Comparison of ENCODE assay signal across 1 cellular context in genomic region chr3:72446406-72447058, GRCh38.
TF ChIP-seq lines count a peak whose summit lies in the region.

Gene RYBP, minus strand, starts transcription at chr3:72446621.

TF ChIP-seq in K562, 482 proteins besides CTCF, POLR2A, EP300 and RAD21 (continued from another document and continues in another):
- TF ChIP-seq MITF (IDR thresholded peaks at IDR 0.05) (no peak), FOXA3 (CRISPR knock-in tag; conservative IDR thresholded peaks at IDR 0.05 in 1 of 2, IDR thresholded peaks at IDR 0.05 in 1 of 2) (no peak), MTA1 (IDR thresholded peaks at IDR 0.05; ENCODE audit: borderline replicate concordance) (no peak), PTBP1 (IDR thresholded peaks at IDR 0.05; ENCODE audit: low read depth, low read length) (no peak), TEAD1 (CRISPR knock-in tag; IDR thresholded peaks at IDR 0.05) (peak in 1 of 2 experiments; percentile 18; a peak in 1 of 4 replicates), ZNF174 (CRISPR knock-in tag; IDR thresholded peaks at IDR 0.05) (no peak), HDAC2 (IDR thresholded peaks at IDR 0.05) (no peak; the same call in 1 of the 2 replicates), ZNF740 (CRISPR knock-in tag; IDR thresholded peaks at IDR 0.05) (peak; percentile 42; the same call in 1 of the 2 replicates), ZNF740 (tag; IDR thresholded peaks at IDR 0.05) (peak in 1 of 2 experiments; percentile 62; a peak in 1 of 4 replicates), EGR1 (conservative IDR thresholded peaks at IDR 0.05) (peak; percentile 32), KLF13 (tag; IDR thresholded peaks at IDR 0.05; ENCODE audit: borderline replicate concordance, low read depth) (no peak), CREB3L1 (IDR thresholded peaks at IDR 0.05; ENCODE audit: borderline replicate concordance, low read depth) (no peak), USF2 (CRISPR knock-in tag; IDR thresholded peaks at IDR 0.05) (no peak), ZFP36 (IDR thresholded peaks at IDR 0.05; ENCODE audit: low read depth, low read length, partially characterized antibody) (no peak), CREB3 (tag; conservative IDR thresholded peaks at IDR 0.05; ENCODE audit: low read depth) (no peak), CEBPG (CRISPR knock-in tag; IDR thresholded peaks at IDR 0.05) (no peak), CEBPG (tag; conservative IDR thresholded peaks at IDR 0.05 in 1 of 2, IDR thresholded peaks at IDR 0.05 in 1 of 2) (no peak), MXI1 (IDR thresholded peaks at IDR 0.05; ENCODE audit: low read depth, low read length) (no peak), TEAD2 (tag; IDR thresholded peaks at IDR 0.05) (no peak), PHF21A (IDR thresholded peaks at IDR 0.05; ENCODE audit: borderline replicate concordance, low read depth) (no peak), RERE (CRISPR knock-in tag; IDR thresholded peaks at IDR 0.05; ENCODE audit: borderline replicate concordance) (no peak), PCBP2 (IDR thresholded peaks at IDR 0.05; ENCODE audit: low read depth, low read length, poor library complexity, severe bottlenecking) (no peak), THAP12 (CRISPR knock-in tag; IDR thresholded peaks at IDR 0.05) (no peak), MED1 (CRISPR knock-in tag; IDR thresholded peaks at IDR 0.05; ENCODE audit: borderline replicate concordance) (no peak), ATF3 (IDR thresholded peaks at IDR 0.05) (no peak), ATF3 (CRISPR knock-in tag; conservative IDR thresholded peaks at IDR 0.05) (no peak), COPS2 (conservative IDR thresholded peaks at IDR 0.05) (no peak), CEBPB (tag; IDR thresholded peaks at IDR 0.05) (no peak), CTBP1 (IDR thresholded peaks at IDR 0.05; ENCODE audit: borderline replicate concordance) (no peak), SIN3A (IDR thresholded peaks at IDR 0.05; ENCODE audit: borderline replicate concordance in 2 of 2, control insufficient read depth in 1 of 2, low read depth in 2 of 2, low read length in 2 of 2) (peak in 1 of 2 experiments; percentile 23; a peak in 1 of 4 replicates), STAT6 (CRISPR knock-in tag; IDR thresholded peaks at IDR 0.05) (no peak), TSC22D4 (tag; IDR thresholded peaks at IDR 0.05) (no peak), TBL1XR1 (IDR thresholded peaks at IDR 0.05; ENCODE audit: low read length in 2 of 2) (no peak; a peak in 1 of 4 replicates), TAF1 (IDR thresholded peaks at IDR 0.05; ENCODE audit: control insufficient read depth, extremely low read depth, insufficient read depth, low read length, severe bottlenecking) (peak; percentile 59), MYC (IDR thresholded peaks at IDR 0.05; ENCODE audit: low read depth, low read length) (0 out of 2 replicates have a peak, but pooled peaks have one; percentile 6), MYC (CRISPR knock-in tag; IDR thresholded peaks at IDR 0.05; ENCODE audit: borderline replicate concordance, low read depth) (no peak), PCBP1 (IDR thresholded peaks at IDR 0.05; ENCODE audit: low read depth, low read length, poor library complexity, severe bottlenecking) (peak; percentile 19), NCOA4 (IDR thresholded peaks at IDR 0.05; ENCODE audit: partially characterized antibody) (no peak), ZNF766 (CRISPR knock-in tag; conservative IDR thresholded peaks at IDR 0.05) (no peak), ZNF436 (CRISPR knock-in tag; IDR thresholded peaks at IDR 0.05) (no peak), U2AF1 (optimal IDR thresholded peaks at IDR 0.05; ENCODE audit: low read depth, low read length) (no peak), MCM5 (IDR thresholded peaks at IDR 0.05; ENCODE audit: low read depth) (no peak), POLR2B (IDR thresholded peaks at IDR 0.05; ENCODE audit: low read depth, partially characterized antibody) (no peak), ILF3 (IDR thresholded peaks at IDR 0.05; ENCODE audit: borderline replicate concordance) (no peak), ARNT (IDR thresholded peaks at IDR 0.05) (no peak), ZNF785 (CRISPR knock-in tag; IDR thresholded peaks at IDR 0.05) (no peak), ZNF134 (CRISPR knock-in tag; conservative IDR thresholded peaks at IDR 0.05) (no peak)
